ENCODE assay signal across 19 cellular contexts in genomic region chr18:69982417-69982816, GRCh38. TPM values are rescaled to one million over a fixed set of nuclear protein-coding genes. Genes with fewer than 3 reads are reported as not detected.
DNase-seq lines count a peak whose midpoint lies in the region; ATAC-seq and TF ChIP-seq lines count a peak whose summit lies in the region.
"Had no signal": no experiment of that assay in that cellular context is flagged by ENCODE, and none has a peak within 500 bp of the region (broad histone marks: within the 10 kb centered on the region; RNA-seq: fewer than 3 reads in every experiment).

No MANE protein-coding gene starts in this region.

- H3K27ac ChIP-seq in GM23338 (ENCODE audit: low read depth) (peak overlapping the region; percentile 18; the same call in 1 of the 2 replicates), upper lobe of left lung (no peak overlapping the region)
- H3K27ac ChIP-seq: A549, HL-60 had no signal

- H3K9me3 ChIP-seq in T-helper 17 cell (ENCODE audit: control insufficient read depth, low read length, poor library complexity, severe bottlenecking): no peaks in the 10 kb centered on the region
- peaks cover 0 to 4% (median 3%) of the 10 kb centered on the region in 4 donors for H3K9me3 ChIP-seq in upper lobe of left lung
- H3K9me3 ChIP-seq: A549 had no signal

- DNase-seq in activated CD8-positive, alpha-beta memory T cell treated with anti-CD3 and anti-CD28 coated beads, Interleukin-2, amount 10 ng/mL, durations not matched to agents 7 days and 5 days: no peak
- DNase-seq in activated CD8-positive, alpha-beta memory T cell treated with anti-CD3 and anti-CD28 coated beads, Interleukin-2, amount 50 U/mL, for 48 hours: no peak
- peak; percentile 44 for DNase-seq in GM23338 (ENCODE audit: low spot score)
- DNase-seq in T-helper 17 cell: no peak
- peak; percentile 17 for DNase-seq in iPS-NIHi11 (ENCODE audit: low spot score)
- DNase-seq in mesenteric fat pad (ENCODE audit: low spot score): no peak
- no peak for DNase-seq in upper lobe of left lung
- DNase-seq: DMS53, KG1, NCI-H1092 treated with DMSO at 0.1 percent for 48 hours, NCI-H1694, NCI-H2107, NCI-H226, NCI-H526, PC-3 had no signal

- CTCF ChIA-PET in activated CD8-positive, alpha-beta memory T cell treated with anti-CD3 and anti-CD28 coated beads, Interleukin-2, amount 10 ng/mL, durations not matched to agents 7 days and 5 days (lab: Charles Lee): interaction anchor here (0.7 to 1.6 kb wide), 2 partner anchors 38 to 101 kb away, joined by 3 to 5 read pairs; no protein-coding TSS in a partner anchor

- peak overlapping the region; percentile 86 for H3K27ac Mint-ChIP-seq in activated CD8-positive, alpha-beta memory T cell treated with anti-CD3 and anti-CD28 coated beads, Interleukin-2, amount 10 ng/mL, durations not matched to agents 7 days and 5 days
- peak overlapping the region; percentile 91 for H3K27ac Mint-ChIP-seq in GM23338
- H3K27ac Mint-ChIP-seq in T-helper 17 cell: peak overlapping the region; percentile 29
- H3K27ac Mint-ChIP-seq: CD14-positive monocyte had no signal

- H3K27me3 ChIP-seq in GM23338 (ENCODE audit: insufficient read depth) (no peaks in the 10 kb centered on the region), upper lobe of left lung (no peaks in the 10 kb centered on the region)

- no peak for TF ChIP-seq POLR2A in upper lobe of left lung (IDR thresholded peaks at IDR 0.05)

- TF ChIP-seq CTCF in GM23338 (conservative IDR thresholded peaks at IDR 0.05; ENCODE audit: low read depth in 2 of 2): no peak
- no peak for TF ChIP-seq CTCF in upper lobe of left lung (IDR thresholded peaks at IDR 0.05)

- peaks cover 4% of the 10 kb centered on the region for H3K9me3 Mint-ChIP-seq in activated CD8-positive, alpha-beta memory T cell treated with anti-CD3 and anti-CD28 coated beads, Interleukin-2, amount 10 ng/mL, durations not matched to agents 7 days and 5 days (ENCODE audit: low read depth)
- peaks cover 1% of the 10 kb centered on the region; the same call in 2 of the 3 replicates for H3K9me3 Mint-ChIP-seq in GM23338

- H3K36me3 Mint-ChIP-seq in activated CD8-positive, alpha-beta memory T cell treated with anti-CD3 and anti-CD28 coated beads, Interleukin-2, amount 10 ng/mL, durations not matched to agents 7 days and 5 days: peaks cover 41% of the 10 kb centered on the region
- H3K36me3 Mint-ChIP-seq in GM23338 (ENCODE audit: low read depth) (peaks cover 6% of the 10 kb centered on the region), T-helper 17 cell (ENCODE audit: low read depth) (no peaks in the 10 kb centered on the region)

- H3K36me3 ChIP-seq in GM23338 (ENCODE audit: insufficient read depth): no peaks in the 10 kb centered on the region
- H3K36me3 ChIP-seq in upper lobe of left lung: no peaks in the 10 kb centered on the region

- H3K4me3 Mint-ChIP-seq in activated CD8-positive, alpha-beta memory T cell treated with anti-CD3 and anti-CD28 coated beads, Interleukin-2, amount 10 ng/mL, durations not matched to agents 7 days and 5 days: peak overlapping the region; percentile 51
- no peak overlapping the region for H3K4me3 Mint-ChIP-seq in GM23338
- H3K4me3 Mint-ChIP-seq in T-helper 17 cell: no peak overlapping the region
- H3K4me3 Mint-ChIP-seq: CD14-positive monocyte had no signal

- no peaks in the 10 kb centered on the region for H4K20me1 ChIP-seq in GM23338 (replicated peaks; ENCODE audit: insufficient read depth)

- ATAC-seq in activated CD8-positive, alpha-beta memory T cell treated with anti-CD3 and anti-CD28 coated beads, Interleukin-2, amount 10 ng/mL, durations not matched to agents 7 days and 5 days: no peak
- peak; percentile 79 for ATAC-seq in GM23338
- ATAC-seq in T-helper 17 cell: no peak
- ATAC-seq in HG02588 (IDR thresholded peaks at IDR 0.05; ENCODE audit: unreplicated experiment): no peak
- no peak for ATAC-seq in upper lobe of left lung (ENCODE audit: low FRiP score in 2 of 2)
- ATAC-seq: A549, PC-3 had no signal

- no peaks in the 10 kb centered on the region for H3K79me2 ChIP-seq in GM23338 (replicated peaks; ENCODE audit: insufficient read depth)

- no peaks in the 10 kb centered on the region for H3K27me3 Mint-ChIP-seq in activated CD8-positive, alpha-beta memory T cell treated with anti-CD3 and anti-CD28 coated beads, Interleukin-2, amount 10 ng/mL, durations not matched to agents 7 days and 5 days
- peaks cover 2% of the 10 kb centered on the region for H3K27me3 Mint-ChIP-seq in GM23338 (ENCODE audit: insufficient read depth, low read depth, poor library complexity)
- no peaks in the 10 kb centered on the region for H3K27me3 Mint-ChIP-seq in T-helper 17 cell

- H3K4me2 ChIP-seq in GM23338: peak overlapping the region; percentile 39
- H3K4me2 ChIP-seq: A549 had no signal

- peaks cover 45% of the 10 kb centered on the region for H3K4me1 Mint-ChIP-seq in activated CD8-positive, alpha-beta memory T cell treated with anti-CD3 and anti-CD28 coated beads, Interleukin-2, amount 10 ng/mL, durations not matched to agents 7 days and 5 days
- H3K4me1 Mint-ChIP-seq in GM23338 (peaks cover 22% of the 10 kb centered on the region), T-helper 17 cell (peaks cover 18% of the 10 kb centered on the region)
- H3K4me1 Mint-ChIP-seq: CD14-positive monocyte had no signal

- 91 to 95% methylated on average over 4 of the region's 4 CpGs for WGBS in upper lobe of left lung, 2 donors

- H3K4me1 ChIP-seq in GM23338 (ENCODE audit: insufficient read depth) (peaks cover 15% of the 10 kb centered on the region), upper lobe of left lung (peaks cover 0 to 5% (median 3%) of the 10 kb centered on the region in 4 donors)
- H3K4me1 ChIP-seq: A549 had no signal

- no peak overlapping the region for H2AFZ ChIP-seq in GM23338

- no peaks in the 10 kb centered on the region for H3F3A ChIP-seq in GM23338 (replicated peaks; ENCODE audit: low read depth)

- no peak overlapping the region for H3K4me3 ChIP-seq in GM23338
- H3K4me3 ChIP-seq in upper lobe of left lung: no peak overlapping the region
- H3K4me3 ChIP-seq: A549 had no signal

- TF ChIP-seq EP300 in upper lobe of left lung (IDR thresholded peaks at IDR 0.05): no peak

- peaks cover 10% of the 10 kb centered on the region; the same call in 1 of the 2 replicates for H3K9me2 ChIP-seq in GM23338 (ENCODE audit: insufficient read depth)

TF ChIP-seq in GM23338, 12 proteins besides CTCF, POLR2A, EP300 and RAD21 (continues in another document):
- TF ChIP-seq CREB1 (CRISPR knock-in tag; IDR thresholded peaks at IDR 0.05; ENCODE audit: low read depth) (no peak), REST (IDR thresholded peaks at IDR 0.05; ENCODE audit: unreplicated experiment) (no peak), STAT1 (IDR thresholded peaks at IDR 0.05; ENCODE audit: unreplicated experiment) (no peak), JUNB (IDR thresholded peaks at IDR 0.05; ENCODE audit: unreplicated experiment) (no peak), ZNF331 (CRISPR knock-in tag; IDR thresholded peaks at IDR 0.05; ENCODE audit: low read depth) (no peak), ETS1 (IDR thresholded peaks at IDR 0.05) (no peak), ZNF114 (CRISPR knock-in tag; IDR thresholded peaks at IDR 0.05) (no peak), POLR2AphosphoS5 (IDR thresholded peaks at IDR 0.05; ENCODE audit: low read depth) (no peak)

RNA-seq across cellular contexts. Expression of gene CD226, which starts 34.7 kb away (rescaled TPM):
- 10 to 100 TPM; 83.3 to 95.4 TPM for total RNA-seq in activated CD8-positive, alpha-beta memory T cell treated with anti-CD3 and anti-CD28 coated beads, Interleukin-2, amount 10 ng/mL, durations not matched to agents 7 days and 5 days
- total RNA-seq in GM23338 (2014; rRNA removed; shearing (Covaris generic)): 0.04 TPM in 1 of 2 replicates, not detected in the other
- 0.19 TPM in 1 of 2 replicates, not detected in the other for polyA plus RNA-seq in GM23338 (2016; fragmentation: Nextera tagmentation; extraction: Ambion mirVana)
- total RNA-seq in T-helper 17 cell (100 to 1,000 TPM; 106 to 128 TPM), mesenteric fat pad (1.4 TPM), upper lobe of left lung (10 to 100 TPM in 2 of 6 donors, 1 to 10 TPM in 4; 3.3 to 26.5 (median 5.5) TPM)

Comparison
In these comparisons a context has a peak if more than half of its experiments do, and no peak if none do; other contexts are left out.
1. DNase-seq: peak in GM23338 (single experiment) and iPS-NIHi11 (single experiment); none in activated CD8-positive, alpha-beta memory T cell treated with anti-CD3 and anti-CD28 coated beads, Interleukin-2, amount 10 ng/mL, durations not matched to agents 7 days and 5 days (single experiment), activated CD8-positive, alpha-beta memory T cell treated with anti-CD3 and anti-CD28 coated beads, Interleukin-2, amount 50 U/mL, for 48 hours (single experiment), T-helper 17 cell (0 of 3), mesenteric fat pad (single experiment) and upper lobe of left lung (0 of 2).
2. H3K27ac Mint-ChIP-seq: peak in every context shown above with its lines; median percentile 91 in GM23338; 86 in activated CD8-positive, alpha-beta memory T cell treated with anti-CD3 and anti-CD28 coated beads, Interleukin-2, amount 10 ng/mL, durations not matched to agents 7 days and 5 days; 29 in T-helper 17 cell.